18 cellular contexts compared by ENCODE assay signal in the genomic region with DNA sequence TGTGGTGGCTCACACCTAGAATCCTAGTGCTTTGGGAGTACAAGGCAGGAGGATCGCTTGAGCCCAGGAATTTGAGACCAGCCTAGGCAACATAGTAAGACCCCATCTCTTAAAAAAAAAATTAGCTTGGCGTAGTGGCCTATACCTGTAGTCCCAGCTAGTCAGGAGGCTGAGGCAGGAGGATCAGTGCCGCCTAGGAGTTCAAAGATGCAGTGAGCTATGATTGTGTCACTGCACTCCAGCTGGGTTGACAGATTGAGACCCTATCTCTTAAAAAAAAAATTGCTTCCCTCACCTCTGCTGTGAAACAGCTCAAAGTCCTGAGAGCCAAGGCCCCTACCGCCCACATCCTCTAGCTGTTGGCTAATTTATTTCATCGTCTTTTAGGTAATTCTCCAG. TPM values are rescaled to one million over a fixed set of nuclear protein-coding genes. Genes with fewer than 3 reads are reported as not detected.
A peak's percentile ranks its signal among the peaks of the same experiment; 100 is the strongest.
DNase-seq lines count a peak whose midpoint lies in the region; ATAC-seq and TF ChIP-seq lines count a peak whose summit lies in the region.
"Had no signal": no experiment of that assay in that cellular context is flagged by ENCODE, and none has a peak within 500 bp of the region (broad histone marks: within the 10 kb centered on the region; RNA-seq: fewer than 3 reads in every experiment).

No MANE protein-coding gene starts in this region.

- no peaks in the 10 kb centered on the region for H3K27me3 ChIP-seq in sigmoid colon

- peak overlapping the region; percentile 13 for H3K27ac Mint-ChIP-seq in activated T-cell treated with anti-CD3 and anti-CD28 coated beads, Interleukin-2, amount 50 U/mL, for 72 hours
- peak overlapping the region; percentile 73 for H3K27ac Mint-ChIP-seq in activated B cell treated with CpG ODN at 0.5 μM for 24 hours
- peak overlapping the region; percentile 25 for H3K27ac Mint-ChIP-seq in endothelial cell (ENCODE audit: unreplicated experiment)

- peaks cover 0 to 10% (median 8%) of the 10 kb centered on the region in 4 donors for H3K36me3 ChIP-seq in sigmoid colon

- CTCF ChIA-PET in activated B cell treated with CpG ODN at 0.5 μM for 24 hours (lab: Charles Lee): interaction anchor here (0.8 kb wide), 1 partner anchor 12 kb away, joined by 3 read pairs; no protein-coding TSS in a partner anchor

- H3K4me3 Mint-ChIP-seq in activated T-cell treated with anti-CD3 and anti-CD28 coated beads, Interleukin-2, amount 50 U/mL, for 72 hours: no peak overlapping the region
- H3K4me3 Mint-ChIP-seq in activated B cell treated with CpG ODN at 0.5 μM for 24 hours (no peak overlapping the region), endothelial cell (ENCODE audit: unreplicated experiment) (no peak overlapping the region)

- peaks cover 9 to 28% of the 10 kb centered on the region in 2 donors for H3K36me3 Mint-ChIP-seq in activated T-cell treated with anti-CD3 and anti-CD28 coated beads, Interleukin-2, amount 50 U/mL, for 72 hours (ENCODE audit: insufficient read depth in 2 of 2)
- H3K36me3 Mint-ChIP-seq in activated B cell treated with CpG ODN at 0.5 μM for 24 hours (ENCODE audit: low read depth) (peaks cover 66% of the 10 kb centered on the region), endothelial cell (ENCODE audit: low read depth, unreplicated experiment) (peaks cover 7% of the 10 kb centered on the region)

- no peak overlapping the region for H3K4me3 ChIP-seq in sigmoid colon
- H3K4me3 ChIP-seq: lower lobe of right lung had no signal

- H3K27ac ChIP-seq in sigmoid colon: peak overlapping the region; percentile 50 to 72 (median 56)
- H3K27ac ChIP-seq: lower lobe of right lung had no signal

- peaks cover 0 to 20% (median 7%) of the 10 kb centered on the region in 4 donors for H3K4me1 ChIP-seq in sigmoid colon

- TF ChIP-seq EP300 in sigmoid colon (IDR thresholded peaks at IDR 0.05): no peak

- POLR2A ChIA-PET in activated B cell treated with CpG ODN at 0.5 μM for 24 hours (lab: Charles Lee): interaction anchor here (0.6 to 4.4 kb wide), 4 partner anchors 17 to 209 kb away, joined by 3 to 58 read pairs (median 5); a partner anchor contains a TSS

- no peaks in the 10 kb centered on the region for H3K9me3 Mint-ChIP-seq in activated T-cell treated with anti-CD3 and anti-CD28 coated beads, Interleukin-2, amount 50 U/mL, for 72 hours
- H3K9me3 Mint-ChIP-seq in activated B cell treated with CpG ODN at 0.5 μM for 24 hours (no peaks in the 10 kb centered on the region), endothelial cell (ENCODE audit: unreplicated experiment) (no peaks in the 10 kb centered on the region)

- no peaks in the 10 kb centered on the region for H3K9me3 ChIP-seq in sigmoid colon
- H3K9me3 ChIP-seq: lower lobe of right lung had no signal

- no peaks in the 10 kb centered on the region for H3K27me3 Mint-ChIP-seq in activated T-cell treated with anti-CD3 and anti-CD28 coated beads, Interleukin-2, amount 50 U/mL, for 72 hours (ENCODE audit: low read depth)
- no peaks in the 10 kb centered on the region for H3K27me3 Mint-ChIP-seq in activated B cell treated with CpG ODN at 0.5 μM for 24 hours
- H3K27me3 Mint-ChIP-seq in endothelial cell (ENCODE audit: unreplicated experiment): peaks cover 2% of the 10 kb centered on the region

- no peak for DNase-seq in activated T-cell treated with anti-CD3 and anti-CD28 coated beads, Interleukin-2, amount 50 U/mL, for 72 hours
- no peak for DNase-seq in activated T-cell treated with anti-CD3 and anti-CD28 coated beads, Interleukin-2, amount 50 U/mL, for 1 hour
- no peak for DNase-seq in activated B cell treated with CpG ODN at 0.5 μM for 24 hours
- no peak for DNase-seq in endothelial cell (ENCODE audit: low spot score)
- DNase-seq in sigmoid colon: peak; percentile 18
- no peak for DNase-seq in middle frontal gyrus (ENCODE audit: extremely low spot score, low spot score)
- DNase-seq: activated naive CD4-positive, alpha-beta T cell treated with anti-CD3 and anti-CD28 coated beads, Interleukin-2, amount 50 U/mL, for 16 hours; cortex of kidney; DMS 273 treated with DMSO at 0.1 percent for 48 hours; Karpas-422; lower lobe of right lung; NCI-H146; NCI-H446 treated with DMSO at 0.1 percent for 48 hours; OCI-M1; stimulated activated CD4-positive, alpha-beta T cell treated with anti-CD3 and anti-CD28 coated beads, Interleukin-12 subunit alpha, Interleukin-12 subunit beta, amount 100 ng/mL, for 4 hours had no signal

- no peak for ATAC-seq in activated T-cell treated with anti-CD3 and anti-CD28 coated beads, Interleukin-2, amount 50 U/mL, for 72 hours (replicated peaks in 1 of 2)
- ATAC-seq in activated B cell treated with CpG ODN at 0.5 μM for 24 hours (ENCODE audit: low read depth) (no peak), GM19395 (IDR thresholded peaks at IDR 0.05; ENCODE audit: unreplicated experiment) (no peak), HG02981 (IDR thresholded peaks at IDR 0.05; ENCODE audit: unreplicated experiment) (no peak)
- ATAC-seq: lower lobe of right lung, SK-N-SH treated with all-trans-retinoic acid at 6 μM for 48 hours had no signal

- intact Hi-C loops in activated B cell treated with CpG ODN at 0.5 μM for 24 hours (cut with micrococcal nuclease): no loop called here
- intact Hi-C loops in sigmoid colon (cut with DNase I): no loop called here

- 92 to 98% methylated on average over 5 of the region's 5 CpGs for WGBS in sigmoid colon, 2 donors

- TF ChIP-seq CTCF in activated B cell treated with CpG ODN at 0.5 μM for 24 hours (IDR thresholded peaks at IDR 0.05) (no peak), endothelial cell (IDR thresholded peaks at IDR 0.05; ENCODE audit: unreplicated experiment) (no peak), sigmoid colon (IDR thresholded peaks at IDR 0.05) (no peak)

- H3K4me1 Mint-ChIP-seq in activated T-cell treated with anti-CD3 and anti-CD28 coated beads, Interleukin-2, amount 50 U/mL, for 72 hours (ENCODE audit: low read depth): peaks cover 65% of the 10 kb centered on the region
- H3K4me1 Mint-ChIP-seq in activated B cell treated with CpG ODN at 0.5 μM for 24 hours: peaks cover 57% of the 10 kb centered on the region
- H3K4me1 Mint-ChIP-seq in endothelial cell (ENCODE audit: unreplicated experiment): peaks cover 7% of the 10 kb centered on the region

- no peak for TF ChIP-seq POLR2A in sigmoid colon (IDR thresholded peaks at IDR 0.05)

RNA-seq across cellular contexts. Expression of a gene that starts 10.2 kb away (rescaled TPM):
- 100 to 1,000 TPM; 106 to 122 TPM for total RNA-seq in activated T-cell treated with anti-CD3 and anti-CD28 coated beads, Interleukin-2, amount 50 U/mL, for 72 hours
- 140 and 163 TPM in 2 replicates for total RNA-seq in activated B cell treated with CpG ODN at 0.5 μM for 24 hours
- 24.1 TPM for total RNA-seq in endothelial cell (ENCODE audit: unreplicated experiment)
- total RNA-seq in sigmoid colon: 10 to 100 TPM; 27.1 to 86.1 (median 35.3) TPM
- polyA plus RNA-seq in sigmoid colon: 10 to 100 TPM; 11.3 to 29.3 (median 13.8) TPM

RNA-seq across cellular contexts. Expression of a gene that starts 17.2 kb away (rescaled TPM):
- total RNA-seq in activated T-cell treated with anti-CD3 and anti-CD28 coated beads, Interleukin-2, amount 50 U/mL, for 72 hours: 10 to 100 TPM; 74.3 TPM
- total RNA-seq in activated B cell treated with CpG ODN at 0.5 μM for 24 hours (160 and 186 TPM in 2 replicates), endothelial cell (ENCODE audit: unreplicated experiment) (55.2 TPM), sigmoid colon (10 to 100 TPM; 43.8 to 76.7 (median 54.8) TPM)
- 10 to 100 TPM; 13.8 to 25.1 (median 13.9) TPM for polyA plus RNA-seq in sigmoid colon

Comparison
In these comparisons a context has a peak if more than half of its experiments do, and no peak if none do; other contexts are left out.
1. H3K27ac Mint-ChIP-seq: peak in every context shown above with its lines; median percentile 73 in activated B cell treated with CpG ODN at 0.5 μM for 24 hours; 25 in endothelial cell; 13 in activated T-cell treated with anti-CD3 and anti-CD28 coated beads, Interleukin-2, amount 50 U/mL, for 72 hours.